ENCODE assay signal across 23 cellular contexts in genomic region chr10:110510086-110510485, GRCh38. TPM values are rescaled to one million over a fixed set of nuclear protein-coding genes. Genes with fewer than 3 reads are reported as not detected.
A peak's percentile ranks its signal among the peaks of the same experiment; 100 is the strongest.
DNase-seq lines count a peak whose midpoint lies in the region; ATAC-seq, FAIRE-seq and TF ChIP-seq lines count a peak whose summit lies in the region.
"Had no signal": no experiment of that assay in that cellular context is flagged by ENCODE, and none has a peak within 500 bp of the region (broad histone marks: within the 10 kb centered on the region; RNA-seq: fewer than 3 reads in every experiment).

No MANE protein-coding gene starts in this region.

- H3K27me3 ChIP-seq in GM12878 (replicated peaks in 1 of 2; ENCODE audit: control insufficient read depth in 2 of 2, insufficient read depth in 2 of 2, low read length in 1 of 2): no peaks in the 10 kb centered on the region
- H3K27me3 ChIP-seq in osteoblast (ENCODE audit: insufficient read depth, low read length): no peaks in the 10 kb centered on the region
- H3K27me3 ChIP-seq: SJCRH30 had no signal

- RAD21 ChIA-PET in GM12878 (lab: Charles Lee; ENCODE audit: unreplicated experiment): no interaction called here

- no TSS peak for BruUV-seq in GM12878 (replicated peaks; lab: Mats Ljungman, UMichigan)

- H3K4me2 ChIP-seq in GM12878 (ENCODE audit: control insufficient read depth, insufficient read depth) (no peak overlapping the region), osteoblast (ENCODE audit: insufficient read depth, low read length) (no peak overlapping the region)

- H3K27ac Mint-ChIP-seq in activated naive CD4-positive, alpha-beta T cell treated with anti-CD3 and anti-CD28 coated beads, Interleukin-2, amount 10 ng/mL, durations not matched to agents 7 days and 5 days: peak overlapping the region; percentile 26
- H3K27ac Mint-ChIP-seq in HFFc6 (peak overlapping the region; percentile 80), CD14-positive monocyte (no peak overlapping the region)
- H3K27ac Mint-ChIP-seq in activated T-cell treated with anti-CD3 and anti-CD28 coated beads, Interleukin-2, amount 50 U/mL, for 72 hours: no peak overlapping the region
- H3K27ac Mint-ChIP-seq: CD4-positive, alpha-beta T cell had no signal

- H3K79me2 ChIP-seq in GM12878 (ENCODE audit: control insufficient read depth, insufficient read depth, low read length) (peaks cover 17% of the 10 kb centered on the region), osteoblast (ENCODE audit: insufficient read depth, low read length) (peaks cover 67% of the 10 kb centered on the region)

- DNase-seq in activated naive CD4-positive, alpha-beta T cell treated with anti-CD3 and anti-CD28 coated beads, Interleukin-2, amount 10 ng/mL, durations not matched to agents 7 days and 5 days: peak; percentile 1
- no peak for DNase-seq in activated naive CD4-positive, alpha-beta T cell (lab: John Stamatoyannopoulos, UW)
- DNase-seq in HFFc6 (no peak), GM12878 (ENCODE audit: low read depth, low spot score) (no peak), osteoblast (ENCODE audit: insufficient read length, low spot score, missing footprints) (no peak), GM19240 (ENCODE audit: insufficient read length, low spot score) (no peak), CD14-positive monocyte (ENCODE audit: low spot score) (no peak)
- no peak for DNase-seq in activated T-cell treated with anti-CD3 and anti-CD28 coated beads, Interleukin-2, amount 50 U/mL, for 72 hours
- DNase-seq: CD4-positive, alpha-beta T cell; COR-L47; DMS79; GOT3; HCEC 1CT; Karpas-422; MV-4-11; NCI-H1105 treated with DMSO at 0.1 percent for 48 hours; NCI-H2029 treated with DMSO at 0.1 percent for 48 hours; NCI-H226; NCI-H510A treated with DMSO at 0.1 percent for 48 hours; NCI-H748 treated with DMSO at 0.1 percent for 48 hours; NK-92 treated with Interleukin-12 subunit alpha and Interleukin-12 subunit beta, amount 100 ng/mL, for 24 hours; SJCRH30 had no signal

- H4K20me1 ChIP-seq in GM12878 (ENCODE audit: control insufficient read depth, insufficient read depth) (peaks cover 5% of the 10 kb centered on the region), osteoblast (ENCODE audit: insufficient read depth, low read length) (no peaks in the 10 kb centered on the region)

- peaks cover 50% of the 10 kb centered on the region for H3K4me1 Mint-ChIP-seq in activated naive CD4-positive, alpha-beta T cell treated with anti-CD3 and anti-CD28 coated beads, Interleukin-2, amount 10 ng/mL, durations not matched to agents 7 days and 5 days
- H3K4me1 Mint-ChIP-seq in HFFc6 (ENCODE audit: low read depth) (peaks cover 89% of the 10 kb centered on the region), CD14-positive monocyte (peaks cover 34% of the 10 kb centered on the region)
- peaks cover 82% of the 10 kb centered on the region for H3K4me1 Mint-ChIP-seq in activated T-cell treated with anti-CD3 and anti-CD28 coated beads, Interleukin-2, amount 50 U/mL, for 72 hours (ENCODE audit: low read depth)

- no peaks in the 10 kb centered on the region for H3K9me3 ChIP-seq in GM12878 (replicated peaks; ENCODE audit: control insufficient read depth, insufficient read depth, low read length)
- no peaks in the 10 kb centered on the region for H3K9me3 ChIP-seq in osteoblast (ENCODE audit: low read depth, low read length)
- H3K9me3 ChIP-seq: SJCRH30 had no signal

- H3K27ac ChIP-seq in GM12878 (ENCODE audit: control insufficient read depth, insufficient read depth) (no peak overlapping the region), osteoblast (ENCODE audit: low read depth, low read length) (peak overlapping the region; percentile 89)
- H3K27ac ChIP-seq: SJCRH30 had no signal

- POLR2A ChIA-PET in GM12878 (lab: Charles Lee): no interaction called here

- H2AFZ ChIP-seq in GM12878 (ENCODE audit: control insufficient read depth, low read depth, low read length): no peak overlapping the region
- H2AFZ ChIP-seq in osteoblast (ENCODE audit: low read length): no peak overlapping the region

- CTCF ChIA-PET in activated naive CD4-positive, alpha-beta T cell treated with anti-CD3 and anti-CD28 coated beads, Interleukin-2, amount 10 ng/mL, durations not matched to agents 7 days and 5 days (lab: Charles Lee): no interaction called here
- CTCF ChIA-PET in GM12878 (lab: Yijun Ruan, JAX): interaction anchor here (1.2 to 1.5 kb wide), 2 partner anchors 12 to 37 kb away, joined by 3 read pairs; no protein-coding TSS in a partner anchor

- H3K4me3 ChIP-seq in GM12878 (no peak overlapping the region), osteoblast (ENCODE audit: insufficient read depth, low read length) (no peak overlapping the region)
- H3K4me3 ChIP-seq: SJCRH30 had no signal

- TF ChIP-seq RAD21 in GM12878 (IDR thresholded peaks at IDR 0.05; ENCODE audit: insufficient read depth, low read depth, low read length): no peak

- no peak overlapping the region for H3K4me3 Mint-ChIP-seq in activated naive CD4-positive, alpha-beta T cell treated with anti-CD3 and anti-CD28 coated beads, Interleukin-2, amount 10 ng/mL, durations not matched to agents 7 days and 5 days
- no peak overlapping the region for H3K4me3 Mint-ChIP-seq in HFFc6
- no peak overlapping the region for H3K4me3 Mint-ChIP-seq in CD14-positive monocyte
- H3K4me3 Mint-ChIP-seq in activated T-cell treated with anti-CD3 and anti-CD28 coated beads, Interleukin-2, amount 50 U/mL, for 72 hours: no peak overlapping the region
- H3K4me3 Mint-ChIP-seq: CD4-positive, alpha-beta T cell had no signal

- peak; percentile 1 for ATAC-seq in GM12878
- no peak for ATAC-seq in activated T-cell treated with anti-CD3 and anti-CD28 coated beads, Interleukin-2, amount 50 U/mL, for 72 hours (replicated peaks in 1 of 2)
- ATAC-seq: Panc1 had no signal

- no peak overlapping the region for H3K9ac ChIP-seq in GM12878 (ENCODE audit: control insufficient read depth, insufficient read depth, low read length)

- FAIRE-seq in GM12878 (lab: Jason Lieb, UNC): no peak

- SMC1A ChIA-PET in GM12878 (lab: Charles Lee; ENCODE audit: uncharacterized antibody, unreplicated experiment): interaction anchor here (0.6 to 2.1 kb wide), 3 partner anchors 43 to 155 kb away, joined by 3 to 5 read pairs (median 3); no protein-coding TSS in a partner anchor

- peaks cover 94% of the 10 kb centered on the region for H3K36me3 Mint-ChIP-seq in activated naive CD4-positive, alpha-beta T cell treated with anti-CD3 and anti-CD28 coated beads, Interleukin-2, amount 10 ng/mL, durations not matched to agents 7 days and 5 days
- peaks cover 91% of the 10 kb centered on the region for H3K36me3 Mint-ChIP-seq in HFFc6 (ENCODE audit: low read depth)
- peaks cover 40 to 66% of the 10 kb centered on the region in 2 donors for H3K36me3 Mint-ChIP-seq in CD14-positive monocyte
- peaks cover 40 to 68% of the 10 kb centered on the region in 2 donors for H3K36me3 Mint-ChIP-seq in activated T-cell treated with anti-CD3 and anti-CD28 coated beads, Interleukin-2, amount 50 U/mL, for 72 hours (ENCODE audit: insufficient read depth in 2 of 2)

- H3K4me1 ChIP-seq in GM12878 (ENCODE audit: control insufficient read depth, insufficient read depth, low read length) (peaks cover 7% of the 10 kb centered on the region), osteoblast (ENCODE audit: insufficient read depth, low read length) (peaks cover 39% of the 10 kb centered on the region)

- peaks cover 48 to 56% of the 10 kb centered on the region in 2 experiments for H3K36me3 ChIP-seq in GM12878 (ENCODE audit: control insufficient read depth in 2 of 2, insufficient read depth in 2 of 2, low read length in 1 of 2)
- peaks cover 70% of the 10 kb centered on the region for H3K36me3 ChIP-seq in osteoblast (ENCODE audit: insufficient read depth, low read length)

- TF ChIP-seq EP300 in GM12878 (IDR thresholded peaks at IDR 0.05; ENCODE audit: borderline replicate concordance in 1 of 2, control insufficient read depth in 1 of 2, low read depth in 2 of 2, low read length in 2 of 2): no peak

- WGBS in GM12878 (ENCODE audit: insufficient coverage, insufficient replicate concordance, low lambda C conversion rate, missing lambda C conversion rate): 92% methylated on average over 9 of the region's 9 CpGs

- TF ChIP-seq POLR2A in GM12878 (IDR thresholded peaks at IDR 0.05; ENCODE audit: low read depth, low read length): no peak

- TF ChIP-seq CTCF in HFFc6 (IDR thresholded peaks at IDR 0.05) (no peak), GM12878 (IDR thresholded peaks at IDR 0.05 in 2 of 3, conservative IDR thresholded peaks at IDR 0.05 in 1 of 3; ENCODE audit: control insufficient read depth in 2 of 3, extremely low read depth in 1 of 3, insufficient read depth in 1 of 3, low read depth in 3 of 3, low read length in 3 of 3) (no peak), osteoblast (IDR thresholded peaks at IDR 0.05; ENCODE audit: extremely low read depth, low read depth, low read length) (no peak), CD14-positive monocyte (IDR thresholded peaks at IDR 0.05) (no peak)

- in situ Hi-C loops in GM12878 (cut with MboI): no loop called here

- H3K9me3 Mint-ChIP-seq in activated naive CD4-positive, alpha-beta T cell treated with anti-CD3 and anti-CD28 coated beads, Interleukin-2, amount 10 ng/mL, durations not matched to agents 7 days and 5 days: no peaks in the 10 kb centered on the region
- H3K9me3 Mint-ChIP-seq in HFFc6: no peaks in the 10 kb centered on the region
- H3K9me3 Mint-ChIP-seq in CD14-positive monocyte: peaks cover 0 to 5% (median 0%) of the 10 kb centered on the region in 7 donors
- peaks cover 0 to 2% of the 10 kb centered on the region in 2 donors for H3K9me3 Mint-ChIP-seq in activated T-cell treated with anti-CD3 and anti-CD28 coated beads, Interleukin-2, amount 50 U/mL, for 72 hours
- H3K9me3 Mint-ChIP-seq: CD4-positive, alpha-beta T cell had no signal

- H3K27me3 Mint-ChIP-seq in activated naive CD4-positive, alpha-beta T cell treated with anti-CD3 and anti-CD28 coated beads, Interleukin-2, amount 10 ng/mL, durations not matched to agents 7 days and 5 days: no peaks in the 10 kb centered on the region
- H3K27me3 Mint-ChIP-seq in HFFc6 (ENCODE audit: insufficient read depth): peaks cover 43% of the 10 kb centered on the region
- peaks cover 5 to 7% (median 6%) of the 10 kb centered on the region in 3 donors for H3K27me3 Mint-ChIP-seq in CD14-positive monocyte (ENCODE audit: low read depth in 3 of 3)
- no peaks in the 10 kb centered on the region for H3K27me3 Mint-ChIP-seq in activated T-cell treated with anti-CD3 and anti-CD28 coated beads, Interleukin-2, amount 50 U/mL, for 72 hours (ENCODE audit: low read depth)
- H3K27me3 Mint-ChIP-seq: CD4-positive, alpha-beta T cell had no signal

- intact Hi-C loops in GM12878 (cut with micrococcal nuclease; ENCODE audit: unreplicated experiment): no loop called here
- intact Hi-C loops in CD14-positive monocyte (cut with micrococcal nuclease): no loop called here

RNA-seq across cellular contexts. Expression of gene DUSP5, which starts 12.4 kb away (rescaled TPM):
- 10 to 100 TPM; 31.9 to 58.2 (median 35.0) TPM for total RNA-seq in HFFc6 (2021; fragmentation: NEBNext Ultra II Directional; extraction: Animal tissue kit (Norgen Biotek cat#: 25700))
- total RNA-seq in GM12878 (2013; cell fraction: nucleolus; rRNA removed): 45.5 and 51.7 TPM in 2 replicates
- 24.1 and 26.8 TPM in 2 replicates for total RNA-seq in GM12878 (2014; rRNA removed)
- total RNA-seq in GM12878 (2014; rRNA removed; fragmentation: Illumina TruSeq; extraction: Trizol): 19.6 and 23.1 TPM in 2 replicates
- total RNA-seq in GM12878 (2021): 41.6 and 44.9 TPM in 2 replicates
- polyA plus RNA-seq in GM12878 (2011; ENCODE audit: low read depth): 39.0 TPM
- 77.4 and 95.9 TPM in 2 replicates for polyA plus RNA-seq in GM12878 (2011; rRNA removed)
- 141 and 145 TPM in 2 replicates for polyA plus RNA-seq in GM12878 (2011; cell fraction: cytosol; rRNA removed)
- polyA plus RNA-seq in GM12878 (2011; cell fraction: nucleus; rRNA removed): 117 and 144 TPM in 2 replicates
- 44.8 and 52.5 TPM in 2 replicates for polyA plus RNA-seq in GM12878 (2012)
- polyA plus RNA-seq in GM12878 (2014; fragmentation: Illumina TruSeq; extraction: Trizol): 25.3 and 27.8 TPM in 2 replicates
- polyA plus RNA-seq in GM12878 (2014; fragmentation: Nextera tagmentation; extraction: Ambion mirVana): 10 to 100 TPM in 1 of 2 experiments, 1 to 10 TPM in 1; 7.5 to 14.6 TPM
- 23.7 and 24.2 TPM in 2 replicates for polyA plus RNA-seq in GM12878 (2014; rRNA removed)
- polyA plus RNA-seq in GM12878 (2016; fragmentation: Nextera tagmentation; extraction: Ambion mirVana): 1 to 10 TPM; 2.1 to 6.5 TPM
- polyA minus RNA-seq in GM12878 (2011; rRNA and poly(A)+ RNA removed): 215 and 257 TPM in 2 replicates
- 123 and 126 TPM in 2 replicates for polyA minus RNA-seq in GM12878 (2011; cell fraction: cytosol; rRNA and poly(A)+ RNA removed)
- 83.2 and 120 TPM in 2 replicates for polyA minus RNA-seq in GM12878 (2011; cell fraction: nucleus; rRNA and poly(A)+ RNA removed)
- 8.5 and 10.1 TPM in 2 replicates for total RNA-seq in osteoblast
- 1 to 10 TPM; 2.0 to 3.9 TPM for polyA plus RNA-seq in CD14-positive monocyte
- total RNA-seq in activated T-cell treated with anti-CD3 and anti-CD28 coated beads, Interleukin-2, amount 50 U/mL, for 72 hours: 100 to 1,000 TPM; 122 to 242 TPM

RNA-seq across cellular contexts. Expression of gene SMC3, which starts 57.4 kb away (rescaled TPM):
- total RNA-seq in HFFc6 (2021; fragmentation: NEBNext Ultra II Directional; extraction: Animal tissue kit (Norgen Biotek cat#: 25700)): 10 to 100 TPM; 26.0 to 40.5 (median 38.0) TPM
- total RNA-seq in GM12878 (2013; cell fraction: nucleolus; rRNA removed): 32.8 and 35.4 TPM in 2 replicates
- total RNA-seq in GM12878 (2014; rRNA removed): 33.0 and 41.9 TPM in 2 replicates
- total RNA-seq in GM12878 (2014; rRNA removed; fragmentation: Illumina TruSeq; extraction: Trizol): 82.0 and 83.4 TPM in 2 replicates
- total RNA-seq in GM12878 (2021): 53.7 TPM in 2 replicates
- 21.8 TPM for polyA plus RNA-seq in GM12878 (2011; ENCODE audit: low read depth)
- 30.4 and 47.0 TPM in 2 replicates for polyA plus RNA-seq in GM12878 (2011; rRNA removed)
- polyA plus RNA-seq in GM12878 (2011; cell fraction: cytosol; rRNA removed): 7.8 and 9.9 TPM in 2 replicates
- 12.6 and 21.0 TPM in 2 replicates for polyA plus RNA-seq in GM12878 (2011; cell fraction: nucleus; rRNA removed)
- polyA plus RNA-seq in GM12878 (2012): 30.3 and 38.5 TPM in 2 replicates
- 81.0 and 96.8 TPM in 2 replicates for polyA plus RNA-seq in GM12878 (2014; fragmentation: Illumina TruSeq; extraction: Trizol)
- polyA plus RNA-seq in GM12878 (2014; fragmentation: Nextera tagmentation; extraction: Ambion mirVana): 10 to 100 TPM; 31.0 to 43.0 TPM
- 30.6 and 37.7 TPM in 2 replicates for polyA plus RNA-seq in GM12878 (2014; rRNA removed)
- 100 to 1,000 TPM; 120 to 123 TPM for polyA plus RNA-seq in GM12878 (2016; fragmentation: Nextera tagmentation; extraction: Ambion mirVana)
- polyA minus RNA-seq in GM12878 (2011; rRNA and poly(A)+ RNA removed): 8.8 and 14.3 TPM in 2 replicates
- 7.8 and 12.1 TPM in 2 replicates for polyA minus RNA-seq in GM12878 (2011; cell fraction: cytosol; rRNA and poly(A)+ RNA removed)
- 5.2 and 8.7 TPM in 2 replicates for polyA minus RNA-seq in GM12878 (2011; cell fraction: nucleus; rRNA and poly(A)+ RNA removed)
- total RNA-seq in osteoblast: 20.0 and 20.3 TPM in 2 replicates
- 10 to 100 TPM; 21.1 to 33.9 TPM for polyA plus RNA-seq in CD14-positive monocyte
- 10 to 100 TPM; 79.7 to 85.6 TPM for total RNA-seq in activated T-cell treated with anti-CD3 and anti-CD28 coated beads, Interleukin-2, amount 50 U/mL, for 72 hours

Comparison
In these comparisons a context has a peak if more than half of its experiments do, and no peak if none do; other contexts are left out.
1. H3K27ac Mint-ChIP-seq: peak in activated naive CD4-positive, alpha-beta T cell treated with anti-CD3 and anti-CD28 coated beads, Interleukin-2, amount 10 ng/mL, durations not matched to agents 7 days and 5 days (single experiment) and HFFc6 (single experiment); none in CD14-positive monocyte (0 of 7) and activated T-cell treated with anti-CD3 and anti-CD28 coated beads, Interleukin-2, amount 50 U/mL, for 72 hours (single experiment).